ENCODE assay signal across 31 cellular contexts in genomic region chr10:44983895-44984278, GRCh38. TPM values are rescaled to one million over a fixed set of nuclear protein-coding genes. Genes with fewer than 3 reads are reported as not detected.
A peak's percentile ranks its signal among the peaks of the same experiment; 100 is the strongest.
DNase-seq lines count a peak whose midpoint lies in the region; ATAC-seq, FAIRE-seq and TF ChIP-seq lines count a peak whose summit lies in the region.
"Had no signal": no experiment of that assay in that cellular context is flagged by ENCODE, and none has a peak within 500 bp of the region (broad histone marks: within the 10 kb centered on the region; RNA-seq: fewer than 3 reads in every experiment).

No MANE protein-coding gene starts in this region.

- H3K36me3 ChIP-seq in BLaER1 (peaks cover 14% of the 10 kb centered on the region; the same call in 1 of the 2 replicates), astrocyte (ENCODE audit: insufficient read depth, low read length) (no peaks in the 10 kb centered on the region), kidney (ENCODE audit: control insufficient read depth in 1 of 2, insufficient read depth in 2 of 2, low read length in 2 of 2) (peaks cover 15 to 43% of the 10 kb centered on the region in 2 donors), gastrocnemius medialis (peaks cover 0 to 9% of the 10 kb centered on the region in 2 donors), small intestine (ENCODE audit: control insufficient read depth in 2 of 2, insufficient read depth in 2 of 2, low read length in 2 of 2) (peaks cover 0 to 14% of the 10 kb centered on the region in 2 donors)
- H3K36me3 ChIP-seq: prostate gland had no signal

- TF ChIP-seq CTCF in astrocyte (IDR thresholded peaks at IDR 0.05; ENCODE audit: insufficient read depth, low read depth, low read length) (no peak), kidney (IDR thresholded peaks at IDR 0.05; ENCODE audit: borderline replicate concordance, extremely low read depth, insufficient read depth) (no peak), gastrocnemius medialis (IDR thresholded peaks at IDR 0.05 in 4 of 5, conservative IDR thresholded peaks at IDR 0.05 in 1 of 5) (no peak), Calu3 (IDR thresholded peaks at IDR 0.05; ENCODE audit: unreplicated experiment) (no peak)

- H3K27ac ChIP-seq in BLaER1 (peak overlapping the region; percentile 69), astrocyte (ENCODE audit: low read depth, low read length) (no peak overlapping the region), kidney (ENCODE audit: low read depth in 2 of 2, low read length in 2 of 2) (no peak overlapping the region), gastrocnemius medialis (peak overlapping the region in 3 of 4 donors; percentile 89 to 94 (median 91)), small intestine (ENCODE audit: low read depth in 1 of 2, low read length in 1 of 2) (no peak overlapping the region)
- H3K27ac ChIP-seq: GM23248, prostate gland had no signal

- H3K4me1 Mint-ChIP-seq in astrocyte (ENCODE audit: low read depth, unreplicated experiment) (peaks cover 63% of the 10 kb centered on the region), Calu3 (ENCODE audit: low read depth, unreplicated experiment) (peaks cover 58% of the 10 kb centered on the region)
- H3K4me1 Mint-ChIP-seq: stimulated activated memory B cell treated with anti-CD40 and anti-IgM and Interleukin-4, amounts not matched to agents 10 μg/mL and 1 μg/mL and 100 μg/mL, for 72 hours had no signal

- no peak overlapping the region for H3K4me3 ChIP-seq in BLaER1
- no peak overlapping the region for H3K4me3 ChIP-seq in astrocyte (ENCODE audit: insufficient read depth, low read depth, low read length)
- H3K4me3 ChIP-seq in kidney (ENCODE audit: low read length in 2 of 2): no peak overlapping the region
- H3K4me3 ChIP-seq in gastrocnemius medialis: no peak overlapping the region
- no peak overlapping the region for H3K4me3 ChIP-seq in small intestine (ENCODE audit: low read depth in 1 of 2, low read length in 2 of 2)
- H3K4me3 ChIP-seq: GM23248, prostate gland had no signal

- H3K79me2 ChIP-seq in astrocyte (ENCODE audit: insufficient read depth, low read length): no peaks in the 10 kb centered on the region

- no peak for ATAC-seq in gastrocnemius medialis
- ATAC-seq: left lobe of liver; naive thymus-derived CD4-positive, alpha-beta T cell; PC-3; stimulated activated memory B cell treated with anti-CD40 and anti-IgM and Interleukin-4, amounts not matched to agents 10 μg/mL and 1 μg/mL and 100 μg/mL, for 72 hours had no signal

- 0 out of 2 replicates have a peak overlapping the region, but pooled peaks have one; percentile 3 for H3K9ac ChIP-seq in BLaER1
- H3K9ac ChIP-seq in astrocyte (ENCODE audit: low read length): no peak overlapping the region
- H3K9ac ChIP-seq in kidney (ENCODE audit: low read length in 2 of 2): no peak overlapping the region
- H3K9ac ChIP-seq: GM23248 had no signal

- no peak overlapping the region for H3K4me3 Mint-ChIP-seq in astrocyte (ENCODE audit: unreplicated experiment)
- H3K4me3 Mint-ChIP-seq in Calu3 (ENCODE audit: low read depth, unreplicated experiment): no peak overlapping the region
- H3K4me3 Mint-ChIP-seq: activated naive CD8-positive, alpha-beta T cell treated with anti-CD3 and anti-CD28 coated beads, Interleukin-2, amount 10 ng/mL, durations not matched to agents 7 days and 5 days; CD4-positive, alpha-beta T cell; naive thymus-derived CD4-positive, alpha-beta T cell; stimulated activated memory B cell treated with anti-CD40 and anti-IgM and Interleukin-4, amounts not matched to agents 10 μg/mL and 1 μg/mL and 100 μg/mL, for 72 hours had no signal

- no peak overlapping the region for H2AFZ ChIP-seq in astrocyte (ENCODE audit: low read depth, low read length)
- H2AFZ ChIP-seq: GM23248 had no signal

- H3K9me3 ChIP-seq in BLaER1: no peaks in the 10 kb centered on the region
- no peaks in the 10 kb centered on the region for H3K9me3 ChIP-seq in astrocyte (ENCODE audit: insufficient read depth, low read depth, low read length)
- H3K9me3 ChIP-seq in kidney (ENCODE audit: control insufficient read depth in 1 of 2, low read length in 2 of 2): no peaks in the 10 kb centered on the region
- no peaks in the 10 kb centered on the region for H3K9me3 ChIP-seq in gastrocnemius medialis
- no peaks in the 10 kb centered on the region for H3K9me3 ChIP-seq in small intestine (ENCODE audit: control insufficient read depth, low read depth)
- H3K9me3 ChIP-seq: prostate gland had no signal

- H4K20me1 ChIP-seq in BLaER1 (no peaks in the 10 kb centered on the region), astrocyte (ENCODE audit: insufficient read depth, low read length) (no peaks in the 10 kb centered on the region)

- H3K27ac Mint-ChIP-seq in astrocyte (ENCODE audit: unreplicated experiment): peak overlapping the region; percentile 34
- H3K27ac Mint-ChIP-seq in Calu3 (ENCODE audit: unreplicated experiment): no peak overlapping the region
- H3K27ac Mint-ChIP-seq: activated naive CD8-positive, alpha-beta T cell treated with anti-CD3 and anti-CD28 coated beads, Interleukin-2, amount 10 ng/mL, durations not matched to agents 7 days and 5 days; CD4-positive, alpha-beta T cell; naive thymus-derived CD4-positive, alpha-beta T cell; stimulated activated memory B cell treated with anti-CD40 and anti-IgM and Interleukin-4, amounts not matched to agents 10 μg/mL and 1 μg/mL and 100 μg/mL, for 72 hours had no signal

- H3K4me2 ChIP-seq in BLaER1: peak overlapping the region; percentile 100; the same call in 1 of the 2 replicates
- no peak overlapping the region for H3K4me2 ChIP-seq in astrocyte (ENCODE audit: low read length)

- H3K27me3 Mint-ChIP-seq in astrocyte (ENCODE audit: low read depth, unreplicated experiment) (no peaks in the 10 kb centered on the region), Calu3 (ENCODE audit: unreplicated experiment) (no peaks in the 10 kb centered on the region)
- H3K27me3 Mint-ChIP-seq: CD4-positive, alpha-beta T cell; stimulated activated memory B cell treated with anti-CD40 and anti-IgM and Interleukin-4, amounts not matched to agents 10 μg/mL and 1 μg/mL and 100 μg/mL, for 72 hours had no signal

- H3K4me1 ChIP-seq in BLaER1 (peaks cover 69% of the 10 kb centered on the region), astrocyte (ENCODE audit: insufficient read depth, low read length) (peaks cover 48% of the 10 kb centered on the region), kidney (ENCODE audit: control insufficient read depth in 1 of 2, insufficient read depth in 1 of 2, low read depth in 1 of 2, low read length in 2 of 2) (peaks cover 14 to 33% of the 10 kb centered on the region in 2 donors), gastrocnemius medialis (peaks cover 38 to 46% of the 10 kb centered on the region in 2 donors), small intestine (ENCODE audit: control insufficient read depth in 2 of 2, insufficient read depth in 1 of 2, low read depth in 1 of 2, low read length in 1 of 2) (no peaks in the 10 kb centered on the region)

- intact Hi-C loops in kidney (cut with DNase I) (no loop called here), gastrocnemius medialis (cut with DNase I; ENCODE audit: low total_unique reads) (no loop called here), Calu3 (cut with micrococcal nuclease; ENCODE audit: unreplicated experiment) (no loop called here)

- TF ChIP-seq POLR2A in gastrocnemius medialis (IDR thresholded peaks at IDR 0.05): no peak

- FAIRE-seq in astrocyte (lab: Jason Lieb, UNC): no peak
- no peak for FAIRE-seq in kidney (lab: Jason Lieb, UNC)
- no peak for FAIRE-seq in small intestine (lab: Jason Lieb, UNC)
- FAIRE-seq: frontal cortex, GM19239 had no signal

- H3K9me3 Mint-ChIP-seq in astrocyte (ENCODE audit: unreplicated experiment): peaks cover 2% of the 10 kb centered on the region
- no peaks in the 10 kb centered on the region for H3K9me3 Mint-ChIP-seq in Calu3 (ENCODE audit: low read depth, unreplicated experiment)
- H3K9me3 Mint-ChIP-seq: activated naive CD8-positive, alpha-beta T cell treated with anti-CD3 and anti-CD28 coated beads, Interleukin-2, amount 10 ng/mL, durations not matched to agents 7 days and 5 days; CD4-positive, alpha-beta T cell; naive thymus-derived CD4-positive, alpha-beta T cell; stimulated activated memory B cell treated with anti-CD40 and anti-IgM and Interleukin-4, amounts not matched to agents 10 μg/mL and 1 μg/mL and 100 μg/mL, for 72 hours had no signal

- 89 to 94% (median 89%) methylated on average over 10 of the region's 10 CpGs for WGBS in small intestine, 3 donors

- BruUV-seq in Calu3 (replicated peaks; lab: Mats Ljungman, UMichigan): no TSS peak

- DNase-seq in astrocyte (ENCODE audit: low read depth): no peak
- DNase-seq in kidney: peak; percentile 56
- DNase-seq in gastrocnemius medialis: no peak
- no peak for DNase-seq in OCI-M2 (lab: John Stamatoyannopoulos, UW; ENCODE audit: unreplicated experiment)
- DNase-seq in small intestine: no peak
- DNase-seq in Calu3: no peak
- no peak for DNase-seq in COLO829 (ENCODE audit: low spot score)
- DNase-seq: activated effector memory CD4-positive, alpha-beta T cell treated with anti-CD3 and anti-CD28 coated beads, Interleukin-2, amount 50 U/mL, for 16 hours; activated naive CD8-positive, alpha-beta T cell treated with anti-CD3 and anti-CD28 coated beads, Interleukin-2, amount 10 ng/mL, durations not matched to agents 7 days and 5 days; activated T-cell treated with anti-CD3 and anti-CD28 coated beads for 4 hours; AML-193; DMS 273 treated with DMSO at 0.1 percent for 48 hours; GM23248; hippocampal formation; midbrain; MM.1S; naive thymus-derived CD4-positive, alpha-beta T cell; NCI-H2029; NCI-H524; NK-92 treated with Interleukin-12 subunit alpha and Interleukin-12 subunit beta, amount 100 ng/mL, for 24 hours; nucleus accumbens; PC-3; SHP77; substantia nigra had no signal

- H3K27me3 ChIP-seq in BLaER1 (no peaks in the 10 kb centered on the region), astrocyte (ENCODE audit: insufficient read depth, low read length) (no peaks in the 10 kb centered on the region), gastrocnemius medialis (no peaks in the 10 kb centered on the region), small intestine (ENCODE audit: control insufficient read depth in 2 of 2, insufficient read depth in 2 of 2, low read length in 2 of 2) (no peaks in the 10 kb centered on the region)

- peaks cover 19% of the 10 kb centered on the region for H3K36me3 Mint-ChIP-seq in astrocyte (ENCODE audit: low read depth, unreplicated experiment)
- peaks cover 25% of the 10 kb centered on the region for H3K36me3 Mint-ChIP-seq in Calu3 (ENCODE audit: insufficient read depth, unreplicated experiment)
- H3K36me3 Mint-ChIP-seq: activated naive CD8-positive, alpha-beta T cell treated with anti-CD3 and anti-CD28 coated beads, Interleukin-2, amount 10 ng/mL, durations not matched to agents 7 days and 5 days; stimulated activated memory B cell treated with anti-CD40 and anti-IgM and Interleukin-4, amounts not matched to agents 10 μg/mL and 1 μg/mL and 100 μg/mL, for 72 hours had no signal

- in situ Hi-C loops in gastrocnemius medialis (cut with MboI; ENCODE audit: low sequenced_read_pairs in 4 of 4): loop anchor here in 2 of 4 donors (25.0 kb wide), 2 partner anchors 1028 to 1572 kb away; partner anchors contain the start of gene HNRNPF (in 2 of the 2)

- CTCF ChIA-PET in Calu3 (lab: Charles Lee): no interaction called here

RNA-seq across cellular contexts. Expression of gene DEPP1, which starts 5.3 kb away (rescaled TPM):
- 6.6 and 8.0 TPM in 2 replicates for total RNA-seq in astrocyte
- total RNA-seq in kidney: 146 TPM
- polyA plus RNA-seq in kidney (ENCODE audit: insufficient read depth, low read depth, low replicate concordance): 44.4 TPM
- total RNA-seq in gastrocnemius medialis: 100 to 1,000 TPM in 2 of 4 donors, 10 to 100 TPM in 2; 83.4 to 331 (median 120) TPM
- 10 to 100 TPM in 1 of 3 donors, 1 to 10 TPM in 2; 4.0 to 39.4 (median 6.8) TPM for polyA plus RNA-seq in small intestine
- total RNA-seq in Calu3 (2022): 11.1 and 16.5 TPM in 2 replicates
- total RNA-seq: CD4-positive, alpha-beta T cell had no signal

RNA-seq across cellular contexts. Expression of gene ZNF22, which starts 16.8 kb away (rescaled TPM):
- total RNA-seq in astrocyte (10.9 and 12.0 TPM in 2 replicates), kidney (24.5 TPM), gastrocnemius medialis (10 to 100 TPM in 2 of 4 donors, 1 to 10 TPM in 2; 3.6 to 12.3 (median 8.1) TPM), Calu3 (2022) (10.8 and 11.9 TPM in 2 replicates)
- polyA plus RNA-seq in kidney (ENCODE audit: insufficient read depth, low read depth, low replicate concordance) (18.7 TPM), small intestine (10 to 100 TPM in 2 of 3 donors, 1 to 10 TPM in 1; 8.1 to 14.5 (median 12.2) TPM)

RNA-seq across cellular contexts. Expression of gene RASSF4, which starts 24.3 kb away (rescaled TPM):
- total RNA-seq in astrocyte (69.9 and 83.0 TPM in 2 replicates), kidney (76.4 TPM), gastrocnemius medialis (10 to 100 TPM in 3 of 4 donors, 1 to 10 TPM in 1; 9.4 to 39.7 (median 24.0) TPM), Calu3 (2022) (2.2 and 2.4 TPM in 2 replicates)
- polyA plus RNA-seq in kidney (ENCODE audit: insufficient read depth, low read depth, low replicate concordance) (83.1 TPM), small intestine (100 to 1,000 TPM in 1 of 3 donors, 10 to 100 TPM in 2; 16.9 to 136 (median 86.7) TPM)

Comparison
In these comparisons a context has a peak if more than half of its experiments do, and no peak if none do; other contexts are left out.
1. H3K27ac ChIP-seq: peak in BLaER1 (single experiment) and gastrocnemius medialis (3 of 4); none in astrocyte (single experiment), kidney (0 of 2) and small intestine (0 of 2).